Comparison of ENCODE assay signal across 13 cellular contexts in the genomic region with DNA sequence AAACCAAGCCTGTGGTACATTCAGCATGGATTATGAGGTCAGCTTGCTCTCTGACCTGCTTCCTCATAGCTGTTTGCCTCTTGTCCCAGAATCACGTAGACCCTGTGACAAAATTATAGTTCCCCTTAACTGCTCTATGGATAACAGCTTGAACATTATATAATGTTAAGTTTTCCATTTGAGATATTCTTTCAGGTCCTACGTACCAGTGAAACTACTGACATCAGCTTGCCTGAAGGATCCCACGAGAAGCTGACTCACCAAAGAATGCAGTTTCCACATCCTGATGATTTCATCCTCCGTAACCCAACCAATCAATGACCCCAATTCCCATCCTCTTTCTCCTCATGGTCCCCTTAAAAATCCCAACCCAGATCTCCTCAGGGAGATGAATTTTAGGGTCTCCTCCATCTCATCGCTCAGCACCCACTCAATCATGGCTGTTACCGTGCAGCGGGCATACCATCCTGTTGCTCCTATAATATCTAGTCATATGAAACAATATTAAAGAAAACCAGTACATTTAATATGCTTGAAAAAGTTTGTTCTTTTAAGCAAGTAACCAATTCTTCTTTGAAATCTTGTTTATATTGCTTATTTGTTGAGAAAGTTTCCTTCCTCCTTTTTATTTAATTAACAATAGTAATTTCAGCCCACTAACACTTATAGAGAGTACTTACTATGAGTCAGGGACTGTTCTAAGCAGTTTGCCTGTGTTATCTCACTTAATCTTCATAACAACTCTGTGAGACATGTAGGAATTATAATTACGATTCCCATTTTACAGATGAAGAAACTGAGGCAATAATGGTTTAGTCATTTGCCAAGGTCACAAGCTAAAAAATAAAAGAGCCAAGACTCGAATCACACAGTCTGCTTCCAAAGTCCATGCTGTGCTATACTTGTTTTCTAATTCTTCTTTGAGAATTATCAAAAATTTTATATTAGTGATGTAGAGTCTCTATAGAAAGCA. TPM values are rescaled to one million over a fixed set of nuclear protein-coding genes. Genes with fewer than 3 reads are reported as not detected.
DNase-seq lines count a peak whose midpoint lies in the region; ATAC-seq and TF ChIP-seq lines count a peak whose summit lies in the region.
"Had no signal": no experiment of that assay in that cellular context is flagged by ENCODE, and none has a peak within 500 bp of the region (broad histone marks: within the 10 kb centered on the region; RNA-seq: fewer than 3 reads in every experiment).

No MANE protein-coding gene starts in this region.

- CTCF ChIA-PET in PC-9 (lab: Charles Lee), result interaction anchor here (0.7 to 2.0 kb wide), 2 partner anchors 14 to 282 kb away, joined by 3 to 8 read pairs; no protein-coding TSS in a partner anchor
- CTCF ChIA-PET in naive thymus-derived CD4-positive, alpha-beta T cell (lab: Charles Lee), result interaction anchor here (1.2 to 4.0 kb wide), 5 partner anchors 8 to 385 kb away, joined by 4 to 49 read pairs (median 17); partner anchors contain the start of gene MAP1LC3C

- H3K4me1 Mint-ChIP-seq in CD14-positive monocyte (peaks cover 10% of the 10 kb centered on the region), chondrocyte (ENCODE audit: low read depth) (peaks cover 35% of the 10 kb centered on the region), natural killer cell (no peaks in the 10 kb centered on the region)
- peaks cover 0 to 4% (median 0%) of the 10 kb centered on the region in 7 donors for H3K4me1 Mint-ChIP-seq in naive thymus-derived CD4-positive, alpha-beta T cell

- H4K20me1 ChIP-seq in PC-9 (ENCODE audit: insufficient read depth), result no peaks in the 10 kb centered on the region

- no peaks in the 10 kb centered on the region for H3K9me3 Mint-ChIP-seq in CD14-positive monocyte
- H3K9me3 Mint-ChIP-seq in chondrocyte (ENCODE audit: low read depth), result no peaks in the 10 kb centered on the region
- H3K9me3 Mint-ChIP-seq in naive thymus-derived CD4-positive, alpha-beta T cell, result no peaks in the 10 kb centered on the region
- no peaks in the 10 kb centered on the region for H3K9me3 Mint-ChIP-seq in natural killer cell
- H3K9me3 Mint-ChIP-seq: T-helper 1 cell treated with Interleukin-12 subunit alpha and Interleukin-12 subunit beta and Interleukin-4 antibody, amounts not matched to agents 30 μg/mL and 1 μg/mL, for 36 hours had no signal

- H3K27me3 ChIP-seq in PC-9 (ENCODE audit: insufficient read depth, low read depth), result no peaks in the 10 kb centered on the region
- H3K27me3 ChIP-seq in naive thymus-derived CD4-positive, alpha-beta T cell (ENCODE audit: control insufficient read depth in 2 of 2, insufficient read depth in 2 of 2, low read length in 2 of 2), result no peaks in the 10 kb centered on the region

- no peaks in the 10 kb centered on the region for H3K36me3 ChIP-seq in PC-9 (ENCODE audit: low read depth)
- no peaks in the 10 kb centered on the region for H3K36me3 ChIP-seq in naive thymus-derived CD4-positive, alpha-beta T cell (ENCODE audit: control insufficient read depth in 2 of 3, insufficient read depth in 3 of 3, low read length in 3 of 3)

- peak; percentile 67 for ATAC-seq in naive thymus-derived CD4-positive, alpha-beta T cell
- no peak for ATAC-seq in natural killer cell

- no peaks in the 10 kb centered on the region for H3K9me2 ChIP-seq in PC-9 (ENCODE audit: insufficient read depth)

- no TSS peak for BruUV-seq in PC-9 (replicated peaks; lab: Mats Ljungman, UMichigan)

- H3K27me3 Mint-ChIP-seq in CD14-positive monocyte (ENCODE audit: low read depth in 3 of 3) (peaks cover 0 to 1% (median 0%) of the 10 kb centered on the region in 3 donors), chondrocyte (ENCODE audit: low read depth) (no peaks in the 10 kb centered on the region), natural killer cell (ENCODE audit: low read depth in 2 of 2) (no peaks in the 10 kb centered on the region)
- no peaks in the 10 kb centered on the region for H3K27me3 Mint-ChIP-seq in naive thymus-derived CD4-positive, alpha-beta T cell

- H3F3A ChIP-seq in PC-9 (ENCODE audit: insufficient read depth, low read depth), result no peaks in the 10 kb centered on the region

- H3K4me3 Mint-ChIP-seq in CD14-positive monocyte (peak overlapping the region in 1 of 2 donors; percentile 3), chondrocyte (ENCODE audit: unreplicated experiment) (no peak overlapping the region), natural killer cell (no peak overlapping the region)
- H3K4me3 Mint-ChIP-seq in naive thymus-derived CD4-positive, alpha-beta T cell, result no peak overlapping the region
- H3K4me3 Mint-ChIP-seq: T-helper 1 cell treated with Interleukin-12 subunit alpha and Interleukin-12 subunit beta and Interleukin-4 antibody, amounts not matched to agents 30 μg/mL and 1 μg/mL, for 36 hours had no signal

- DNase-seq in CD14-positive monocyte (ENCODE audit: low spot score), result peak; percentile 72
- DNase-seq in PC-9, result peak in 1 of 2 experiments; percentile 79
- no peak for DNase-seq in chondrocyte (ENCODE audit: low spot score)
- no peak for DNase-seq in naive thymus-derived CD4-positive, alpha-beta T cell
- no peak for DNase-seq in activated gamma-delta T cell (lab: John Stamatoyannopoulos, UW)
- DNase-seq in coronary artery (ENCODE audit: low spot score), result no peak
- DNase-seq in central memory CD4-positive, alpha-beta T cell, result no peak
- DNase-seq in natural killer cell, result no peak
- DNase-seq: activated naive CD4-positive, alpha-beta T cell treated with Interleukin-2 at 50 U/mL for 16 hours; DMS79; NCI-H2029; posterior cingulate gyrus had no signal

- peak overlapping the region; percentile 77 for H3K27ac ChIP-seq in PC-9
- H3K27ac ChIP-seq in naive thymus-derived CD4-positive, alpha-beta T cell (ENCODE audit: low read depth, low read length), result no peak overlapping the region
- no peak overlapping the region for H3K27ac ChIP-seq in coronary artery

- H3K9me3 ChIP-seq in PC-9 (ENCODE audit: insufficient read depth, low read depth), result no peaks in the 10 kb centered on the region
- H3K9me3 ChIP-seq in naive thymus-derived CD4-positive, alpha-beta T cell (ENCODE audit: control insufficient read depth in 2 of 3, low read length in 3 of 3), result no peaks in the 10 kb centered on the region

- H2AFZ ChIP-seq in PC-9, result 0 out of 2 replicates have a peak overlapping the region, but pooled peaks have one; percentile 47

- TF ChIP-seq CTCF in CD14-positive monocyte (IDR thresholded peaks at IDR 0.05) (no peak), PC-9 (conservative IDR thresholded peaks at IDR 0.05) (no peak), chondrocyte (IDR thresholded peaks at IDR 0.05) (no peak), coronary artery (IDR thresholded peaks at IDR 0.05) (no peak), natural killer cell (IDR thresholded peaks at IDR 0.05) (no peak)

- peaks cover 53% of the 10 kb centered on the region for H3K4me1 ChIP-seq in PC-9 (replicated peaks; ENCODE audit: insufficient read depth)
- H3K4me1 ChIP-seq in naive thymus-derived CD4-positive, alpha-beta T cell (ENCODE audit: control insufficient read depth in 2 of 2, insufficient read depth in 2 of 2, low read length in 2 of 2), result peaks cover 0 to 3% of the 10 kb centered on the region in 2 donors

- no peak overlapping the region for H3K4me3 ChIP-seq in PC-9
- no peak overlapping the region for H3K4me3 ChIP-seq in naive thymus-derived CD4-positive, alpha-beta T cell (ENCODE audit: low read length)
- no peak overlapping the region for H3K4me3 ChIP-seq in coronary artery

- H3K36me3 Mint-ChIP-seq in CD14-positive monocyte (peaks cover 11 to 18% of the 10 kb centered on the region in 2 donors), chondrocyte (ENCODE audit: low read depth) (peaks cover 1% of the 10 kb centered on the region), natural killer cell (no peaks in the 10 kb centered on the region)
- peaks cover 0 to 3% (median 0%) of the 10 kb centered on the region in 5 donors for H3K36me3 Mint-ChIP-seq in naive thymus-derived CD4-positive, alpha-beta T cell

- peak overlapping the region; percentile 46 for H3K4me2 ChIP-seq in PC-9

- peak overlapping the region in 4 of 7 donors; percentile 72 to 91 (median 84) for H3K27ac Mint-ChIP-seq in CD14-positive monocyte
- peak overlapping the region; percentile 76 for H3K27ac Mint-ChIP-seq in chondrocyte (ENCODE audit: unreplicated experiment)
- H3K27ac Mint-ChIP-seq in naive thymus-derived CD4-positive, alpha-beta T cell, result no peak overlapping the region
- no peak overlapping the region for H3K27ac Mint-ChIP-seq in natural killer cell
- H3K27ac Mint-ChIP-seq: T-helper 1 cell treated with Interleukin-12 subunit alpha and Interleukin-12 subunit beta and Interleukin-4 antibody, amounts not matched to agents 30 μg/mL and 1 μg/mL, for 36 hours had no signal

- no peaks in the 10 kb centered on the region for H3K79me2 ChIP-seq in PC-9 (ENCODE audit: low read depth)

- POLR2A ChIA-PET in PC-9 (lab: Charles Lee; ENCODE audit: unreplicated experiment), result interaction anchor here (0.6 to 0.7 kb wide), 2 partner anchors 204 to 248 kb away, joined by 3 to 8 read pairs; no protein-coding TSS in a partner anchor
- POLR2A ChIA-PET in naive thymus-derived CD4-positive, alpha-beta T cell (lab: Charles Lee), result no interaction called here

- intact Hi-C loops in CD14-positive monocyte (cut with micrococcal nuclease) (loop anchor here in 1 of 2 donors (5.0 to 10.0 kb wide), 2 partner anchors 81 to 232 kb away; partner anchors contain the start of genes EXO1 and KMO), PC-9 (cut with micrococcal nuclease; ENCODE audit: unreplicated experiment) (loop anchor here (5.0 kb wide), 3 partner anchors 96 to 384 kb away; partner anchors contain the start of genes FH and MAP1LC3C), natural killer cell (cut with micrococcal nuclease) (loop anchor here (5.0 kb wide), 1 partner anchor 1714 kb away; no protein-coding TSS in a partner anchor)
- intact Hi-C loops in naive thymus-derived CD4-positive, alpha-beta T cell (cut with micrococcal nuclease), result loop anchor here (1.0 to 5.0 kb wide), 5 partner anchors 14 to 839 kb away; partner anchors contain the start of gene KMO (in 1 of the 2)

RNA-seq across cellular contexts. Expression of gene CHML, which starts 27.4 kb away (rescaled TPM):
- polyA plus RNA-seq in CD14-positive monocyte, result 1 to 10 TPM; 3.4 TPM
- total RNA-seq in PC-9 (2021), result 34.6 and 47.8 TPM in 2 replicates
- total RNA-seq in chondrocyte, result 12.8 to 14.0 TPM (median 13.3 TPM) in 3 replicates
- total RNA-seq in naive thymus-derived CD4-positive, alpha-beta T cell, result 10 to 100 TPM; 11.4 to 18.3 (median 14.0) TPM
- polyA plus RNA-seq in naive thymus-derived CD4-positive, alpha-beta T cell, result 1 to 10 TPM; 6.6 to 6.8 TPM
- 10 to 100 TPM in 1 of 3 donors, 1 to 10 TPM in 2; 6.8 to 11.8 (median 7.8) TPM for total RNA-seq in natural killer cell

RNA-seq across cellular contexts. Expression of gene OPN3, which starts 27.4 kb away (rescaled TPM):
- 10 to 100 TPM; 55.2 to 56.1 TPM for polyA plus RNA-seq in CD14-positive monocyte
- total RNA-seq in PC-9 (2021), result 53.2 and 62.7 TPM in 2 replicates
- 20.0 to 29.1 TPM (median 23.5 TPM) in 3 replicates for total RNA-seq in chondrocyte
- total RNA-seq in naive thymus-derived CD4-positive, alpha-beta T cell, result 10 to 100 TPM in 3 of 5 experiments, 1 to 10 TPM in 2; 3.6 to 11.5 (median 10.4) TPM
- 10 to 100 TPM; 25.0 to 32.7 TPM for polyA plus RNA-seq in naive thymus-derived CD4-positive, alpha-beta T cell
- 1 to 10 TPM; 3.9 to 5.1 (median 4.1) TPM for total RNA-seq in natural killer cell

RNA-seq across cellular contexts. Expression of gene WDR64, which starts 39.3 kb away (rescaled TPM):
- polyA plus RNA-seq in CD14-positive monocyte, result not detected
- total RNA-seq in PC-9 (2021), result not detected in 2 replicates
- 0.17 TPM in 1 of 3 replicates, not detected in the others for total RNA-seq in chondrocyte
- total RNA-seq in naive thymus-derived CD4-positive, alpha-beta T cell, result under 1 TPM; 0.24 to 0.66 (median 0.49) TPM
- polyA plus RNA-seq in naive thymus-derived CD4-positive, alpha-beta T cell, result under 1 TPM; 0.22 to 0.29 TPM
- total RNA-seq in natural killer cell, result not detected

Comparison
In these comparisons a context has a peak if more than half of its experiments do, and no peak if none do; other contexts are left out.
1. H3K27ac Mint-ChIP-seq: peak in CD14-positive monocyte (4 of 7) and chondrocyte (single experiment); none in naive thymus-derived CD4-positive, alpha-beta T cell (0 of 9) and natural killer cell (0 of 2).